Comparison of ENCODE assay signal across 1 cellular context in the genomic region with DNA sequence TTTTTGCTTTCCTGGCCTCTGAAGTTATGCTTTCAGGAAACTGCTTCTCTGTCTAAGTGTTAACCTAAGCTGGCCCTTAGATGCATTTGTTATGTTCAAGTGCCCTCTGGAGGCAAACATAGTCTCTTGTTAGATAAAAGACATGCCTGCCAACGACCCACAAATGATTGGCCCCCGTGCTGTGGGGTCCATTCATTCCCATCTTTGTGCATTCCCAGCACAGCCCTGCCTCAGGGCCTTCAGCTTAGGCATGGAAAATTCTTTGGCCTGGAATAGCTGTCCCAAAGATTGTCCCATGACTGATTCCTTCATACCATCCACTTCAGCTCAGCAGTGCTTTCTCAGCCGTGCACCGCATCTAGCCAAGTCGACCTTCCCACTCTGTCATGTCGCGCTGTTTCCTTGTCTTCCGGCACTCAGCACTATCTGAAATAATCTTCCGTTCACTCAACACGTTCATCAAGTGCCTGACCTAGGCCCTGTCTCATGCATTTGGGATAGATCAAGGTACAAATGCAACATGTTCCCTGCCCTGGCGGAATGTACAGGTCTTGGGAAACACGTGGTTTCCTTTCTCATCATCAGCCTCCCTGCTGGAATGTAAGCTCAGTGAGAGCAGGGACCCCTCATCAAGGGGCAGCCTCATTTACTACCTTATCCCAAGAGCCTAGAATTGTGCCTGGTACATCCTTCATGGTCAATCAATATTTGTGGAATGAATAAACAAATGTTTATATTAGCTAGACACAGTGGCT.
TF ChIP-seq lines count a peak whose summit lies in the region.

No MANE protein-coding gene starts in this region.

TF ChIP-seq in IMR-90, 13 proteins besides CTCF, POLR2A, EP300 and RAD21:
- peak; percentile 41; the same call in 1 of the 2 replicates for TF ChIP-seq SMC3 (IDR thresholded peaks at IDR 0.05; ENCODE audit: low read depth, low read length)
TF ChIP-seq in IMR-90: peak in this region for 1; not testable (repeated sequence) for 12.
